In genomic region chr10:110214380-110214826, GRCh38 we compare ENCODE assay signal across 11 cellular contexts. TPM values are rescaled to one million over a fixed set of nuclear protein-coding genes. Genes with fewer than 3 reads are reported as not detected.
A peak's percentile ranks its signal among the peaks of the same experiment; 100 is the strongest.
DNase-seq lines count a peak whose midpoint lies in the region; ATAC-seq and TF ChIP-seq lines count a peak whose summit lies in the region.
"Had no signal": no experiment of that assay in that cellular context is flagged by ENCODE, and none has a peak within 500 bp of the region (broad histone marks: within the 10 kb centered on the region; RNA-seq: fewer than 3 reads in every experiment).

No MANE protein-coding gene starts in this region.

- no peak overlapping the region for H3K27ac Mint-ChIP-seq in type B pancreatic cell

- TF ChIP-seq CTCF in Loucy (conservative IDR thresholded peaks at IDR 0.05; ENCODE audit: low read length) (no peak), coronary artery (IDR thresholded peaks at IDR 0.05) (no peak), type B pancreatic cell (conservative IDR thresholded peaks at IDR 0.05) (no peak)

- peaks cover 0 to 61% (median 0%) of the 10 kb centered on the region in 11 experiments; a peak in 4 of 22 replicates for H4K20me1 ChIP-seq in BLaER1 treated with 17β-estradiol and CSF1 and Interleukin-3, amounts not matched to agents 10 nM and 100 nM
- peaks cover 11% of the 10 kb centered on the region for H4K20me1 ChIP-seq in Loucy (ENCODE audit: insufficient read depth, low read length, poor library complexity, severe bottlenecking)

- peaks cover 44% of the 10 kb centered on the region for H3K4me1 Mint-ChIP-seq in type B pancreatic cell (ENCODE audit: unreplicated experiment)

- H3K36me3 Mint-ChIP-seq in type B pancreatic cell, result no peaks in the 10 kb centered on the region

- H3K4me3 ChIP-seq in BLaER1 treated with 17β-estradiol and CSF1 and Interleukin-3, amounts not matched to agents 10 nM and 100 nM, result no peak overlapping the region
- H3K4me3 ChIP-seq in Loucy (ENCODE audit: low read length, poor library complexity, severe bottlenecking), result peak overlapping the region; percentile 32
- H3K4me3 ChIP-seq in coronary artery, result no peak overlapping the region
- H3K4me3 ChIP-seq: lower lobe of right lung, SJCRH30 had no signal

- H3K9ac ChIP-seq in BLaER1 treated with 17β-estradiol and CSF1 and Interleukin-3, amounts not matched to agents 10 nM and 100 nM, result 0 out of 22 replicates have a peak overlapping the region, but pooled peaks of 1 of the 11 experiments have one; percentile 11
- H3K9ac ChIP-seq in Loucy (ENCODE audit: low read depth, low read length, poor library complexity, severe bottlenecking), result no peak overlapping the region

- H3K4me2 ChIP-seq in BLaER1 treated with 17β-estradiol and CSF1 and Interleukin-3, amounts not matched to agents 10 nM and 100 nM, result peak overlapping the region; percentile 62 to 77 (median 65)
- H3K4me2 ChIP-seq in Loucy (ENCODE audit: low read depth, low read length, poor library complexity, severe bottlenecking), result peak overlapping the region; percentile 58

- no peaks in the 10 kb centered on the region for H3K27me3 ChIP-seq in BLaER1 treated with 17β-estradiol and CSF1 and Interleukin-3, amounts not matched to agents 10 nM and 100 nM
- H3K27me3 ChIP-seq in Loucy (ENCODE audit: insufficient read depth, low read length, poor library complexity, severe bottlenecking), result no peaks in the 10 kb centered on the region
- H3K27me3 ChIP-seq: SJCRH30 had no signal

- DNase-seq in coronary artery (ENCODE audit: low spot score), result no peak
- DNase-seq in GOT3 (lab: John Stamatoyannopoulos, UW), result no peak
- DNase-seq in germinal center (ENCODE audit: low spot score), result no peak
- no peak for DNase-seq in T-helper 9 cell
- no peak for DNase-seq in type B pancreatic cell (ENCODE audit: extremely low spot score, unreplicated experiment)
- DNase-seq: DMS153, lower lobe of right lung, SJCRH30 had no signal

- H3K4me1 ChIP-seq in BLaER1 treated with 17β-estradiol and CSF1 and Interleukin-3, amounts not matched to agents 10 nM and 100 nM, result peaks cover 57 to 74% (median 62%) of the 10 kb centered on the region in 10 experiments
- H3K4me1 ChIP-seq in Loucy (ENCODE audit: insufficient read depth, low read length, poor library complexity, severe bottlenecking), result peaks cover 47% of the 10 kb centered on the region

- H3F3A ChIP-seq in Loucy (ENCODE audit: low read depth), result 0 out of 2 replicates have a peak, but pooled peaks cover 3% of the 10 kb centered on the region

- no peaks in the 10 kb centered on the region for H3K9me3 Mint-ChIP-seq in type B pancreatic cell

- peaks cover 0 to 6% (median 0%) of the 10 kb centered on the region in 11 experiments; a peak in 1 of 22 replicates for H3K36me3 ChIP-seq in BLaER1 treated with 17β-estradiol and CSF1 and Interleukin-3, amounts not matched to agents 10 nM and 100 nM
- no peaks in the 10 kb centered on the region for H3K36me3 ChIP-seq in Loucy (ENCODE audit: insufficient read depth, low read length)
- H3K36me3 ChIP-seq: lower lobe of right lung, SJCRH30 had no signal

- H3K4me3 Mint-ChIP-seq in type B pancreatic cell, result no peak overlapping the region

- no peak overlapping the region; a peak in 1 of 22 replicates for H3K27ac ChIP-seq in BLaER1 treated with 17β-estradiol and CSF1 and Interleukin-3, amounts not matched to agents 10 nM and 100 nM
- H3K27ac ChIP-seq in coronary artery, result peak overlapping the region; percentile 64 to 70
- H3K27ac ChIP-seq: lower lobe of right lung, SJCRH30 had no signal

- peak; percentile 19 for ATAC-seq in GM19035 (IDR thresholded peaks at IDR 0.05; ENCODE audit: unreplicated experiment)
- ATAC-seq: lower lobe of right lung had no signal

- H3K79me2 ChIP-seq in Loucy (ENCODE audit: insufficient read depth, low read length), result peaks cover 24% of the 10 kb centered on the region; the same call in 1 of the 2 replicates

- H3K9me2 ChIP-seq in Loucy (replicated peaks; ENCODE audit: low read depth, low read length), result no peaks in the 10 kb centered on the region

- peaks cover 4% of the 10 kb centered on the region for H3K27me3 Mint-ChIP-seq in type B pancreatic cell

- no peaks in the 10 kb centered on the region for H3K9me3 ChIP-seq in BLaER1 treated with 17β-estradiol and CSF1 and Interleukin-3, amounts not matched to agents 10 nM and 100 nM (replicated peaks in 1 of 11)
- no peaks in the 10 kb centered on the region for H3K9me3 ChIP-seq in Loucy (ENCODE audit: insufficient read depth, low read depth, low read length)
- H3K9me3 ChIP-seq: lower lobe of right lung, SJCRH30 had no signal

- H2AFZ ChIP-seq in Loucy (ENCODE audit: low read length), result no peak overlapping the region

RNA-seq across cellular contexts. Expression of gene MXI1, which starts 7.0 kb away (rescaled TPM):
- total RNA-seq in type B pancreatic cell (ENCODE audit: low replicate concordance), result 17.8 and 34.7 TPM in 2 replicates

Comparison
In these comparisons a context has a peak if more than half of its experiments do, and no peak if none do; other contexts are left out.
1. H3K27ac ChIP-seq: peak in coronary artery (2 of 2); none in BLaER1 treated with 17β-estradiol and CSF1 and Interleukin-3, amounts not matched to agents 10 nM and 100 nM (0 of 11).